Comparison of ENCODE assay signal across 1 cellular context in the genomic region with DNA sequence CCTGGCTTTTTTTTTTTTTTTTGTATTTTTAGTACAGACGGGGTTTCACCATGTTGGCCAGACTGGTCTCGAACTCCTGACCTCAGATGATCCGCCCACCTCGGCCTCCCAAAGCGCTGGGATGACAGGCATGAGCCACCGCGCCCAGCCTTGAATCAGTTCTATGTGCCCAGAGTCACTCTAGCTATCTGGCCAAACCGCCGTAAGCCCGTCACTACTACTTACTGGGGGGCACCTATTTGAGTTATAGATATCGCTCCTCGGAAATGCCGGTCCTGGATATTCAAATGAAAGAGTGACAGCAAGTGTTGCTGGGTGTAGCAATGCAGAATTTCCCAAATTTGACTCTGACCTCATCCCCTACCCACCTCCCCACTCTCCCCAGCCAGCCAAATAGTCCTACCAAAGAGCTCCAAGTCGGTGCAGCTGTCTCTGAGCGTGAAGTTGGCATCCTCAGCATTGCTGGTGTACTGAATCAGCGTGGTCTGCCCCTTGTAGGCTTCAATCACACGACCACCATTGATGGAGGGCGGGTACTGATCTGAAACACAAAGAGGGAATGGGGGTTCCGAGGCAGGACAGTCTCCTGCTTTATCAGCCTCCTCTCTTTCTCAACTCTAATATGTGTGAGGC.
TF ChIP-seq lines count a peak whose summit lies in the region.

No MANE protein-coding gene starts in this region.

TF ChIP-seq in H1, 55 proteins besides CTCF, POLR2A, EP300 and RAD21:
- TF ChIP-seq HDAC6 (IDR thresholded peaks at IDR 0.05; ENCODE audit: low read depth, low read length) (no peak), SAP30 (IDR thresholded peaks at IDR 0.05; ENCODE audit: insufficient read depth, insufficient replicate concordance, low read length) (no peak), NRF1 (IDR thresholded peaks at IDR 0.05; ENCODE audit: low read depth, low read length) (no peak), CBX5 (IDR thresholded peaks at IDR 0.05; ENCODE audit: low read depth, low read length) (no peak), GTF2F1 (IDR thresholded peaks at IDR 0.05; ENCODE audit: borderline replicate concordance, low read depth, low read length) (no peak), KDM4A (IDR thresholded peaks at IDR 0.05; ENCODE audit: low read depth, low read length, severe bottlenecking) (no peak), POU5F1 (IDR thresholded peaks at IDR 0.05; ENCODE audit: low read depth, low read length) (no peak), EZH2 (IDR thresholded peaks at IDR 0.05; ENCODE audit: low read depth, low read length, severe bottlenecking) (no peak), KDM1A (IDR thresholded peaks at IDR 0.05; ENCODE audit: borderline replicate concordance, low read length) (no peak), RFX5 (IDR thresholded peaks at IDR 0.05; ENCODE audit: borderline replicate concordance, low read depth, low read length) (no peak), SP4 (IDR thresholded peaks at IDR 0.05; ENCODE audit: low read length) (no peak), KDM5A (IDR thresholded peaks at IDR 0.05; ENCODE audit: low read length) (no peak), SRF (IDR thresholded peaks at IDR 0.05; ENCODE audit: low read depth, low read length) (no peak), RXRA (IDR thresholded peaks at IDR 0.05; ENCODE audit: insufficient read depth, low read depth, low read length) (no peak), YY1 (IDR thresholded peaks at IDR 0.05; ENCODE audit: low read depth, low read length) (no peak)
- TF ChIP-seq, protein P1, sequence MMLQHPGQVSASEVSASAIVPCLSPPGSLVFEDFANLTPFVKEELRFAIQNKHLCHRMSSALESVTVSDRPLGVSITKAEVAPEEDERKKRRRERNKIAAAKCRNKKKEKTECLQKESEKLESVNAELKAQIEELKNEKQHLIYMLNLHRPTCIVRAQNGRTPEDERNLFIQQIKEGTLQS (IDR thresholded peaks at IDR 0.05; ENCODE audit: insufficient read depth, low read depth, low read length), result no peak
- TF ChIP-seq, protein P2, sequence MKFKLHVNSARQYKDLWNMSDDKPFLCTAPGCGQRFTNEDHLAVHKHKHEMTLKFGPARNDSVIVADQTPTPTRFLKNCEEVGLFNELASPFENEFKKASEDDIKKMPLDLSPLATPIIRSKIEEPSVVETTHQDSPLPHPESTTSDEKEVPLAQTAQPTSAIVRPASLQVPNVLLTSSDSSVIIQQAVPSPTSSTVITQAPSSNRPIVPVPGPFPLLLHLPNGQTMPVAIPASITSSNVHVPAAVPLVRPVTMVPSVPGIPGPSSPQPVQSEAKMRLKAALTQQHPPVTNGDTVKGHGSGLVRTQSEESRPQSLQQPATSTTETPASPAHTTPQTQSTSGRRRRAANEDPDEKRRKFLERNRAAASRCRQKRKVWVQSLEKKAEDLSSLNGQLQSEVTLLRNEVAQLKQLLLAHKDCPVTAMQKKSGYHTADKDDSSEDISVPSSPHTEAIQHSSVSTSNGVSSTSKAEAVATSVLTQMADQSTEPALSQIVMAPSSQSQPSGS (IDR thresholded peaks at IDR 0.05; ENCODE audit: low read length), result no peak
- TF ChIP-seq, protein P3, sequence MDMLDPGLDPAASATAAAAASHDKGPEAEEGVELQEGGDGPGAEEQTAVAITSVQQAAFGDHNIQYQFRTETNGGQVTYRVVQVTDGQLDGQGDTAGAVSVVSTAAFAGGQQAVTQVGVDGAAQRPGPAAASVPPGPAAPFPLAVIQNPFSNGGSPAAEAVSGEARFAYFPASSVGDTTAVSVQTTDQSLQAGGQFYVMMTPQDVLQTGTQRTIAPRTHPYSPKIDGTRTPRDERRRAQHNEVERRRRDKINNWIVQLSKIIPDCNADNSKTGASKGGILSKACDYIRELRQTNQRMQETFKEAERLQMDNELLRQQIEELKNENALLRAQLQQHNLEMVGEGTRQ (IDR thresholded peaks at IDR 0.05; ENCODE audit: low read length), result no peak
